ENCODE assay signal across 19 cellular contexts in genomic region chr10:86600296-86600695, GRCh38. TPM values are rescaled to one million over a fixed set of nuclear protein-coding genes. Genes with fewer than 3 reads are reported as not detected.
A peak's percentile ranks its signal among the peaks of the same experiment; 100 is the strongest.
DNase-seq lines count a peak whose midpoint lies in the region; ATAC-seq, FAIRE-seq and TF ChIP-seq lines count a peak whose summit lies in the region.
"Had no signal": no experiment of that assay in that cellular context is flagged by ENCODE, and none has a peak within 500 bp of the region (broad histone marks: within the 10 kb centered on the region; RNA-seq: fewer than 3 reads in every experiment).

No MANE protein-coding gene starts in this region.

- no peaks in the 10 kb centered on the region for H3K27me3 Mint-ChIP-seq in osteocyte (ENCODE audit: unreplicated experiment)
- H3K27me3 Mint-ChIP-seq in activated T-helper 17 cell treated with anti-CD3 and anti-CD28 coated beads, Interleukin-2, amount 50 U/mL, for 72 hours: no peaks in the 10 kb centered on the region

- DNase-seq in EH (ENCODE audit: low read depth) (peak; percentile 57), LHCN-M2 (ENCODE audit: low read depth) (peak; percentile 4), K562 (ENCODE audit: extremely low read depth in 1 of 4, low spot score in 3 of 4) (no peak), osteocyte (ENCODE audit: extremely low spot score, unreplicated experiment) (peak; percentile 40), esophagus muscularis mucosa (ENCODE audit: extremely low spot score) (no peak), SIG-M5 (lab: John Stamatoyannopoulos, UW) (no peak)
- DNase-seq: AML-193, NCI-H2029, NCI-H2171, NCI-H748 treated with DMSO at 0.1 percent for 48 hours, PC-3 had no signal

- no peaks in the 10 kb centered on the region for H4K20me1 ChIP-seq in K562 (replicated peaks; ENCODE audit: control insufficient read depth, insufficient read depth, low read length)

- peaks cover 8% of the 10 kb centered on the region for H3K4me1 Mint-ChIP-seq in osteocyte (ENCODE audit: unreplicated experiment)
- peaks cover 5% of the 10 kb centered on the region for H3K4me1 Mint-ChIP-seq in activated T-helper 17 cell treated with anti-CD3 and anti-CD28 coated beads, Interleukin-2, amount 50 U/mL, for 72 hours

- POLR2A ChIA-PET in K562 (lab: Yijun Ruan, JAX): no interaction called here

- no peaks in the 10 kb centered on the region for H3K79me2 ChIP-seq in K562 (ENCODE audit: control insufficient read depth, insufficient read depth, low read length)

- CTCF ChIA-PET in K562 (lab: Yijun Ruan, JAX; ENCODE audit: low intra/inter-chr PET ratio): no interaction called here

- H3K36me3 ChIP-seq in K562 (ENCODE audit: control insufficient read depth, insufficient read depth, low read length) (no peaks in the 10 kb centered on the region), esophagus muscularis mucosa (no peaks in the 10 kb centered on the region)
- H3K36me3 ChIP-seq: HAP-1 had no signal

- H3K9me3 ChIP-seq in K562 (replicated peaks; ENCODE audit: control insufficient read depth, insufficient read depth, low read depth, low read length) (no peaks in the 10 kb centered on the region), esophagus muscularis mucosa (no peaks in the 10 kb centered on the region)
- H3K9me3 ChIP-seq: HAP-1 had no signal

- H3K4me3 Mint-ChIP-seq in osteocyte (ENCODE audit: unreplicated experiment): no peak overlapping the region
- H3K4me3 Mint-ChIP-seq in activated T-helper 17 cell treated with anti-CD3 and anti-CD28 coated beads, Interleukin-2, amount 50 U/mL, for 72 hours: no peak overlapping the region
- H3K4me3 Mint-ChIP-seq: CD14-positive monocyte had no signal

- H3K9me1 ChIP-seq in K562 (ENCODE audit: control insufficient read depth, insufficient read depth, low read length): no peaks in the 10 kb centered on the region

- FAIRE-seq in K562 (lab: Jason Lieb, UNC): no peak

- H3K4me1 ChIP-seq in K562 (replicated peaks in 1 of 2; ENCODE audit: control insufficient read depth in 2 of 2, insufficient read depth in 2 of 2, low read length in 2 of 2) (no peaks in the 10 kb centered on the region; a peak in 1 of 5 replicates), esophagus muscularis mucosa (no peaks in the 10 kb centered on the region)
- H3K4me1 ChIP-seq: HAP-1 had no signal

- ATAC-seq in K562: no peak
- ATAC-seq in activated T-helper 17 cell treated with anti-CD3 and anti-CD28 coated beads, Interleukin-2, amount 50 U/mL, for 72 hours (replicated peaks): no peak
- ATAC-seq: PC-3 had no signal

- intact Hi-C loops in K562 (cut with micrococcal nuclease): no loop called here
- intact Hi-C loops in esophagus muscularis mucosa (cut with DNase I): no loop called here

- BruUV-seq in K562 (replicated peaks; lab: Mats Ljungman, UMichigan): no TSS peak

- no peak overlapping the region for H3K4me3 ChIP-seq in K562
- no peak overlapping the region for H3K4me3 ChIP-seq in esophagus muscularis mucosa
- H3K4me3 ChIP-seq: HAP-1, SK-N-MC had no signal

- TF ChIP-seq POLR2A in K562 (conservative IDR thresholded peaks at IDR 0.05): no peak
- no peak for TF ChIP-seq POLR2A in esophagus muscularis mucosa (IDR thresholded peaks at IDR 0.05; ENCODE audit: low read depth)

- no peak overlapping the region for H3K4me2 ChIP-seq in K562 (ENCODE audit: insufficient read depth, low read length)

- 0% methylated on average over 2 of the region's 2 CpGs for WGBS in K562 (ENCODE audit: insufficient coverage, low coverage, missing lambda C conversion rate)
- 85% methylated on average over 2 of the region's 2 CpGs for WGBS in esophagus muscularis mucosa

- H3K27ac ChIP-seq in K562 (ENCODE audit: extremely low read depth, low read depth, low read length) (no peak overlapping the region), esophagus muscularis mucosa (replicated peaks in 1 of 4) (no peak overlapping the region)
- H3K27ac ChIP-seq: SK-N-MC had no signal

- no peak overlapping the region for H3K9ac ChIP-seq in K562 (ENCODE audit: insufficient read depth in 1 of 2, low read depth in 2 of 2, low read length in 2 of 2)

- TF ChIP-seq CTCF in K562 (IDR thresholded peaks at IDR 0.05 in 2 of 3, conservative IDR thresholded peaks at IDR 0.05 in 1 of 3; ENCODE audit: insufficient read depth in 2 of 3, low read depth in 1 of 3, low read length in 3 of 3) (no peak), osteocyte (IDR thresholded peaks at IDR 0.05) (no peak), esophagus muscularis mucosa (IDR thresholded peaks at IDR 0.05) (no peak)

- TF ChIP-seq EP300 in K562 (IDR thresholded peaks at IDR 0.05; ENCODE audit: low read length) (no peak), esophagus muscularis mucosa (IDR thresholded peaks at IDR 0.05) (no peak)

- no peaks in the 10 kb centered on the region for H3K9me3 Mint-ChIP-seq in osteocyte (ENCODE audit: unreplicated experiment)
- H3K9me3 Mint-ChIP-seq in activated T-helper 17 cell treated with anti-CD3 and anti-CD28 coated beads, Interleukin-2, amount 50 U/mL, for 72 hours: no peaks in the 10 kb centered on the region

- no peaks in the 10 kb centered on the region for H3K36me3 Mint-ChIP-seq in osteocyte (ENCODE audit: unreplicated experiment)
- no peaks in the 10 kb centered on the region for H3K36me3 Mint-ChIP-seq in activated T-helper 17 cell treated with anti-CD3 and anti-CD28 coated beads, Interleukin-2, amount 50 U/mL, for 72 hours (ENCODE audit: low read depth)
- H3K36me3 Mint-ChIP-seq: CD14-positive monocyte had no signal

- H3K27me3 ChIP-seq in K562 (ENCODE audit: control insufficient read depth in 2 of 2, insufficient read depth in 2 of 2, low read length in 2 of 2): peaks cover 2 to 19% of the 10 kb centered on the region in 2 experiments; a peak in 4 of 5 replicates
- H3K27me3 ChIP-seq in esophagus muscularis mucosa: no peaks in the 10 kb centered on the region

- TF ChIP-seq RAD21 in K562 (CRISPR knock-in tag; conservative IDR thresholded peaks at IDR 0.05 in 1 of 2, IDR thresholded peaks at IDR 0.05 in 1 of 2): no peak

- in situ Hi-C loops in K562 (cut with MboI): no loop called here

- H2AFZ ChIP-seq in K562 (ENCODE audit: low read depth, low read length): peak overlapping the region; percentile 61

- H3K27ac Mint-ChIP-seq in osteocyte (ENCODE audit: unreplicated experiment): no peak overlapping the region
- no peak overlapping the region for H3K27ac Mint-ChIP-seq in activated T-helper 17 cell treated with anti-CD3 and anti-CD28 coated beads, Interleukin-2, amount 50 U/mL, for 72 hours
- H3K27ac Mint-ChIP-seq: CD14-positive monocyte had no signal

TF ChIP-seq in K562, 482 proteins besides CTCF, POLR2A, EP300 and RAD21:
- TF ChIP-seq, protein P1, sequence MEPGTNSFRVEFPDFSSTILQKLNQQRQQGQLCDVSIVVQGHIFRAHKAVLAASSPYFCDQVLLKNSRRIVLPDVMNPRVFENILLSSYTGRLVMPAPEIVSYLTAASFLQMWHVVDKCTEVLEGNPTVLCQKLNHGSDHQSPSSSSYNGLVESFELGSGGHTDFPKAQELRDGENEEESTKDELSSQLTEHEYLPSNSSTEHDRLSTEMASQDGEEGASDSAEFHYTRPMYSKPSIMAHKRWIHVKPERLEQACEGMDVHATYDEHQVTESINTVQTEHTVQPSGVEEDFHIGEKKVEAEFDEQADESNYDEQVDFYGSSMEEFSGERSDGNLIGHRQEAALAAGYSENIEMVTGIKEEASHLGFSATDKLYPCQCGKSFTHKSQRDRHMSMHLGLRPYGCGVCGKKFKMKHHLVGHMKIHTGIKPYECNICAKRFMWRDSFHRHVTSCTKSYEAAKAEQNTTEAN (CRISPR knock-in tag; IDR thresholded peaks at IDR 0.05): no peak
- no peak for TF ChIP-seq KLF6 (CRISPR knock-in tag; IDR thresholded peaks at IDR 0.05; ENCODE audit: borderline replicate concordance)
- TF ChIP-seq, protein P2, sequence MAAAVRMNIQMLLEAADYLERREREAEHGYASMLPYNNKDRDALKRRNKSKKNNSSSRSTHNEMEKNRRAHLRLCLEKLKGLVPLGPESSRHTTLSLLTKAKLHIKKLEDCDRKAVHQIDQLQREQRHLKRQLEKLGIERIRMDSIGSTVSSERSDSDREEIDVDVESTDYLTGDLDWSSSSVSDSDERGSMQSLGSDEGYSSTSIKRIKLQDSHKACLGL (CRISPR knock-in tag; IDR thresholded peaks at IDR 0.05; ENCODE audit: borderline replicate concordance, poor library complexity, severe bottlenecking): no peak
- TF ChIP-seq BACH1 (tag; IDR thresholded peaks at IDR 0.05): no peak

RNA-seq across cellular contexts. Expression of gene OPN4, which starts 54.1 kb away (rescaled TPM):
- total RNA-seq in LHCN-M2 (2014; rRNA removed) (not detected in 2 replicates), K562 (2014; rRNA removed) (not detected in 2 replicates), K562 (2014; rRNA removed; fragmentation: Illumina TruSeq; extraction: Trizol) (not detected in 2 replicates), K562 (2015; rRNA removed; fragmentation: Illumina TruSeq; extraction: Trizol) (not detected in 2 replicates), K562 (2021) (not detected in 2 replicates), osteocyte (not detected in 2 replicates), esophagus muscularis mucosa (under 1 TPM in 1 of 4 donors, not detected in 3; 0.32 TPM)
- 0.04 TPM for polyA plus RNA-seq in LHCN-M2 (2012)
- not detected in 2 replicates for total RNA-seq in K562 (2011; cell fraction: chromatin; rRNA removed; ENCODE audit: low replicate concordance)
- total RNA-seq in K562 (2011; cell fraction: nucleolus; rRNA removed): not detected in 2 replicates
- not detected in 2 replicates for total RNA-seq in K562 (2011; cell fraction: nucleoplasm; rRNA removed)
- polyA plus RNA-seq in K562 (2011; rRNA removed) (not detected in 2 replicates), K562 (2014; fragmentation: Illumina TruSeq; extraction: Trizol) (not detected in 2 replicates), K562 (2014; fragmentation: Nextera tagmentation; extraction: Ambion mirVana) (not detected), K562 (2014; rRNA removed) (not detected in 2 replicates)
- not detected in 2 replicates for polyA plus RNA-seq in K562 (2011; cell fraction: cytosol; rRNA removed)
- not detected in 2 replicates for polyA plus RNA-seq in K562 (2011; cell fraction: nucleus; rRNA removed)
- polyA plus RNA-seq in K562 (2012): not detected in 2 replicates
- not detected in 2 replicates for polyA minus RNA-seq in K562 (2011; rRNA and poly(A)+ RNA removed)
- polyA minus RNA-seq in K562 (2011; cell fraction: cytosol; rRNA and poly(A)+ RNA removed): not detected in 2 replicates
- not detected in 2 replicates for polyA minus RNA-seq in K562 (2011; cell fraction: nucleus; rRNA and poly(A)+ RNA removed)
- total RNA-seq in activated T-helper 17 cell treated with anti-CD3 and anti-CD28 coated beads, Interleukin-2, amount 50 U/mL, for 72 hours: not detected
- total RNA-seq: A673, Daoy, HT-29, NCI-H460, PC-3 had no signal
- polyA plus RNA-seq: CD14-positive monocyte had no signal

Comparison
In these comparisons a context has a peak if more than half of its experiments do, and no peak if none do; other contexts are left out.
1. DNase-seq: peak in EH (single experiment), LHCN-M2 (single experiment) and osteocyte (single experiment); none in K562 (0 of 4), esophagus muscularis mucosa (single experiment) and SIG-M5 (single experiment).